ENCODE assay signal across 2 cellular contexts in the genomic region with DNA sequence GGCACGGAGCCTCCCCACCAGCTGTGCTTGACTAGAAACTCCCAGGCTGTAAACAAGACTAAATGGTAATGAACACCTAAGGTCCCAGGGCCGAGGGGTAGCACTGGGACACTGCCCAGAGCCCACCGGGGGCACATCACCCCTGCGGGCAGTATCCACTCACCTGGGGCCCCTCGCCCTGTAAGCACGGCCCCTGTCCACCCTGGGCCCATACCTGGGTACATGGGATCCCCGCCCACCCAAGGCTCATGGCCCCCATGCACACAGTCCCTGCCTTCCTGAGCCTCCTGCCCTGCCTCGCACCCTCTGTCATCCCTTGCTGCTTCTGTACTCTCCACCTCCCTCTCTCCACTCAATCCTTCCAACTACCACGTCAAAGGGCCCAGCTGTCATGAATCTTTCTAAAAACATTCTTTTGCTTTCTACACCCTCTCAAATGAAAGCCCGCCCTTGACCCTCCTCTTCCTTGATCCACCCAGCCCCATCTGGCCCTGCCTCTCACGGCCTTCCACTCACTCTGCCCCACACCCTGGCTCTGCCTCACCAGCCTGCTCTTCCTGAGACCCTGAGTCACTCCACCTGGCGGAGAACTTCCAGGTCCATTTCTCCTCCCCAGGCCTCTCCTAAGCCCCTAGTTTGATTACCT.
TF ChIP-seq lines count a peak whose summit lies in the region.

No MANE protein-coding gene starts in this region.

TF ChIP-seq in GM23338, 12 proteins besides CTCF, POLR2A, EP300 and RAD21:
- TF ChIP-seq NANOG (IDR thresholded peaks at IDR 0.05; ENCODE audit: borderline replicate concordance) (no peak), POLR2AphosphoS5 (IDR thresholded peaks at IDR 0.05; ENCODE audit: low read depth) (no peak), EZH2phosphoT487 (IDR thresholded peaks at IDR 0.05; ENCODE audit: unreplicated experiment) (no peak), ZNF114 (CRISPR knock-in tag; IDR thresholded peaks at IDR 0.05) (no peak), ZNF331 (CRISPR knock-in tag; IDR thresholded peaks at IDR 0.05; ENCODE audit: low read depth) (no peak)
- TF ChIP-seq, protein P1, sequence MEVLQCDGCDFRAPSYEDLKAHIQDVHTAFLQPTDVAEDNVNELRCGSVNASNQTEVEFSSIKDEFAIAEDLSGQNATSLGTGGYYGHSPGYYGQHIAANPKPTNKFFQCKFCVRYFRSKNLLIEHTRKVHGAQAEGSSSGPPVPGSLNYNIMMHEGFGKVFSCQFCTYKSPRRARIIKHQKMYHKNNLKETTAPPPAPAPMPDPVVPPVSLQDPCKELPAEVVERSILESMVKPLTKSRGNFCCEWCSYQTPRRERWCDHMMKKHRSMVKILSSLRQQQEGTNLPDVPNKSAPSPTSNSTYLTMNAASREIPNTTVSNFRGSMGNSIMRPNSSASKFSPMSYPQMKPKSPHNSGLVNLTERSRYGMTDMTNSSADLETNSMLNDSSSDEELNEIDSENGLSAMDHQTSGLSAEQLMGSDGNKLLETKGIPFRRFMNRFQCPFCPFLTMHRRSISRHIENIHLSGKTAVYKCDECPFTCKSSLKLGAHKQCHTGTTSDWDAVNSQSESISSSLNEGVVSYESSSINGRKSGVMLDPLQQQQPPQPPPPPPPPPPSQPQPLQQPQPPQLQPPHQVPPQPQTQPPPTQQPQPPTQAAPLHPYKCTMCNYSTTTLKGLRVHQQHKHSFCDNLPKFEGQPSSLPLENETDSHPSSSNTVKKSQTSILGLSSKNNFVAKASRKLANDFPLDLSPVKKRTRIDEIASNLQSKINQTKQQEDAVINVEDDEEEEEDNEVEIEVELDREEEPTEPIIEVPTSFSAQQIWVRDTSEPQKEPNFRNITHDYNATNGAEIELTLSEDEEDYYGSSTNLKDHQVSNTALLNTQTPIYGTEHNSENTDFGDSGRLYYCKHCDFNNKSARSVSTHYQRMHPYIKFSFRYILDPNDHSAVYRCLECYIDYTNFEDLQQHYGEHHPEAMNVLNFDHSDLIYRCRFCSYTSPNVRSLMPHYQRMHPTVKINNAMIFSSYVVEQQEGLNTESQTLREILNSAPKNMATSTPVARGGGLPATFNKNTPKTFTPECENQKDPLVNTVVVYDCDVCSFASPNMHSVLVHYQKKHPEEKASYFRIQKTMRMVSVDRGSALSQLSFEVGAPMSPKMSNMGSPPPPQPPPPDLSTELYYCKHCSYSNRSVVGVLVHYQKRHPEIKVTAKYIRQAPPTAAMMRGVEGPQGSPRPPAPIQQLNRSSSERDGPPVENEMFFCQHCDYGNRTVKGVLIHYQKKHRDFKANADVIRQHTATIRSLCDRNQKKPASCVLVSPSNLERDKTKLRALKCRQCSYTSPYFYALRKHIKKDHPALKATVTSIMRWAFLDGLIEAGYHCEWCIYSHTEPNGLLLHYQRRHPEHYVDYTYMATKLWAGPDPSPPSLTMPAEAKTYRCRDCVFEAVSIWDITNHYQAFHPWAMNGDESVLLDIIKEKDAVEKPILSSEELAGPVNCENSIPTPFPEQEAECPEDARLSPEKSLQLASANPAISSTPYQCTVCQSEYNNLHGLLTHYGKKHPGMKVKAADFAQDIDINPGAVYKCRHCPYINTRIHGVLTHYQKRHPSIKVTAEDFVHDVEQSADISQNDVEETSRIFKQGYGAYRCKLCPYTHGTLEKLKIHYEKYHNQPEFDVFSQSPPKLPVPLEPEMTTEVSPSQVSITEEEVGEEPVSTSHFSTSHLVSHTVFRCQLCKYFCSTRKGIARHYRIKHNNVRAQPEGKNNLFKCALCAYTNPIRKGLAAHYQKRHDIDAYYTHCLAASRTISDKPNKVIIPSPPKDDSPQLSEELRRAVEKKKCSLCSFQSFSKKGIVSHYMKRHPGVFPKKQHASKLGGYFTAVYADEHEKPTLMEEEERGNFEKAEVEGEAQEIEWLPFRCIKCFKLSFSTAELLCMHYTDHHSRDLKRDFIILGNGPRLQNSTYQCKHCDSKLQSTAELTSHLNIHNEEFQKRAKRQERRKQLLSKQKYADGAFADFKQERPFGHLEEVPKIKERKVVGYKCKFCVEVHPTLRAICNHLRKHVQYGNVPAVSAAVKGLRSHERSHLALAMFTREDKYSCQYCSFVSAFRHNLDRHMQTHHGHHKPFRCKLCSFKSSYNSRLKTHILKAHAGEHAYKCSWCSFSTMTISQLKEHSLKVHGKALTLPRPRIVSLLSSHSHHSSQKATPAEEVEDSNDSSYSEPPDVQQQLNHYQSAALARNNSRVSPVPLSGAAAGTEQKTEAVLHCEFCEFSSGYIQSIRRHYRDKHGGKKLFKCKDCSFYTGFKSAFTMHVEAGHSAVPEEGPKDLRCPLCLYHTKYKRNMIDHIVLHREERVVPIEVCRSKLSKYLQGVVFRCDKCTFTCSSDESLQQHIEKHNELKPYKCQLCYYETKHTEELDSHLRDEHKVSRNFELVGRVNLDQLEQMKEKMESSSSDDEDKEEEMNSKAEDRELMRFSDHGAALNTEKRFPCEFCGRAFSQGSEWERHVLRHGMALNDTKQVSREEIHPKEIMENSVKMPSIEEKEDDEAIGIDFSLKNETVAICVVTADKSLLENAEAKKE (CRISPR knock-in tag; IDR thresholded peaks at IDR 0.05) = no peak
- TF ChIP-seq, protein P2, sequence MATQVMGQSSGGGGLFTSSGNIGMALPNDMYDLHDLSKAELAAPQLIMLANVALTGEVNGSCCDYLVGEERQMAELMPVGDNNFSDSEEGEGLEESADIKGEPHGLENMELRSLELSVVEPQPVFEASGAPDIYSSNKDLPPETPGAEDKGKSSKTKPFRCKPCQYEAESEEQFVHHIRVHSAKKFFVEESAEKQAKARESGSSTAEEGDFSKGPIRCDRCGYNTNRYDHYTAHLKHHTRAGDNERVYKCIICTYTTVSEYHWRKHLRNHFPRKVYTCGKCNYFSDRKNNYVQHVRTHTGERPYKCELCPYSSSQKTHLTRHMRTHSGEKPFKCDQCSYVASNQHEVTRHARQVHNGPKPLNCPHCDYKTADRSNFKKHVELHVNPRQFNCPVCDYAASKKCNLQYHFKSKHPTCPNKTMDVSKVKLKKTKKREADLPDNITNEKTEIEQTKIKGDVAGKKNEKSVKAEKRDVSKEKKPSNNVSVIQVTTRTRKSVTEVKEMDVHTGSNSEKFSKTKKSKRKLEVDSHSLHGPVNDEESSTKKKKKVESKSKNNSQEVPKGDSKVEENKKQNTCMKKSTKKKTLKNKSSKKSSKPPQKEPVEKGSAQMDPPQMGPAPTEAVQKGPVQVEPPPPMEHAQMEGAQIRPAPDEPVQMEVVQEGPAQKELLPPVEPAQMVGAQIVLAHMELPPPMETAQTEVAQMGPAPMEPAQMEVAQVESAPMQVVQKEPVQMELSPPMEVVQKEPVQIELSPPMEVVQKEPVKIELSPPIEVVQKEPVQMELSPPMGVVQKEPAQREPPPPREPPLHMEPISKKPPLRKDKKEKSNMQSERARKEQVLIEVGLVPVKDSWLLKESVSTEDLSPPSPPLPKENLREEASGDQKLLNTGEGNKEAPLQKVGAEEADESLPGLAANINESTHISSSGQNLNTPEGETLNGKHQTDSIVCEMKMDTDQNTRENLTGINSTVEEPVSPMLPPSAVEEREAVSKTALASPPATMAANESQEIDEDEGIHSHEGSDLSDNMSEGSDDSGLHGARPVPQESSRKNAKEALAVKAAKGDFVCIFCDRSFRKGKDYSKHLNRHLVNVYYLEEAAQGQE (IDR thresholded peaks at IDR 0.05; ENCODE audit: unreplicated experiment) = no peak

TF ChIP-seq in H1, 55 proteins besides CTCF, POLR2A, EP300 and RAD21:
- TF ChIP-seq EGR1 (IDR thresholded peaks at IDR 0.05; ENCODE audit: borderline replicate concordance, low read depth, low read length) = no peak
- TF ChIP-seq SIX5 (IDR thresholded peaks at IDR 0.05; ENCODE audit: low read depth, low read length) = no peak
- TF ChIP-seq SAP30 (IDR thresholded peaks at IDR 0.05; ENCODE audit: insufficient read depth, insufficient replicate concordance, low read length) = no peak
- TF ChIP-seq EZH2 (IDR thresholded peaks at IDR 0.05; ENCODE audit: low read depth, low read length, severe bottlenecking) = no peak
- no peak for TF ChIP-seq CREB1 (IDR thresholded peaks at IDR 0.05)
- no peak for TF ChIP-seq CEBPB (IDR thresholded peaks at IDR 0.05; ENCODE audit: low read depth, low read length)
- TF ChIP-seq FOSL1 (IDR thresholded peaks at IDR 0.05; ENCODE audit: insufficient read depth, low read depth, low read length) = no peak
- no peak for TF ChIP-seq SP1 (IDR thresholded peaks at IDR 0.05; ENCODE audit: low read depth, low read length)
- TF ChIP-seq, protein P3, sequence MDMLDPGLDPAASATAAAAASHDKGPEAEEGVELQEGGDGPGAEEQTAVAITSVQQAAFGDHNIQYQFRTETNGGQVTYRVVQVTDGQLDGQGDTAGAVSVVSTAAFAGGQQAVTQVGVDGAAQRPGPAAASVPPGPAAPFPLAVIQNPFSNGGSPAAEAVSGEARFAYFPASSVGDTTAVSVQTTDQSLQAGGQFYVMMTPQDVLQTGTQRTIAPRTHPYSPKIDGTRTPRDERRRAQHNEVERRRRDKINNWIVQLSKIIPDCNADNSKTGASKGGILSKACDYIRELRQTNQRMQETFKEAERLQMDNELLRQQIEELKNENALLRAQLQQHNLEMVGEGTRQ (IDR thresholded peaks at IDR 0.05; ENCODE audit: low read length) = no peak
- no peak for TF ChIP-seq GTF2F1 (IDR thresholded peaks at IDR 0.05; ENCODE audit: borderline replicate concordance, low read depth, low read length)
- TF ChIP-seq, protein P4, sequence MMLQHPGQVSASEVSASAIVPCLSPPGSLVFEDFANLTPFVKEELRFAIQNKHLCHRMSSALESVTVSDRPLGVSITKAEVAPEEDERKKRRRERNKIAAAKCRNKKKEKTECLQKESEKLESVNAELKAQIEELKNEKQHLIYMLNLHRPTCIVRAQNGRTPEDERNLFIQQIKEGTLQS (IDR thresholded peaks at IDR 0.05; ENCODE audit: insufficient read depth, low read depth, low read length) = no peak
- no peak for TF ChIP-seq JUN (IDR thresholded peaks at IDR 0.05; ENCODE audit: low read depth, low read length)
- TF ChIP-seq SUZ12 (IDR thresholded peaks at IDR 0.05; ENCODE audit: low read length) = no peak
- no peak for TF ChIP-seq RFX5 (IDR thresholded peaks at IDR 0.05; ENCODE audit: borderline replicate concordance, low read depth, low read length)
- no peak for TF ChIP-seq MAFK (IDR thresholded peaks at IDR 0.05; ENCODE audit: low read depth, low read length)
- TF ChIP-seq CHD2 (IDR thresholded peaks at IDR 0.05; ENCODE audit: low read length) = no peak
- TF ChIP-seq, protein P5, sequence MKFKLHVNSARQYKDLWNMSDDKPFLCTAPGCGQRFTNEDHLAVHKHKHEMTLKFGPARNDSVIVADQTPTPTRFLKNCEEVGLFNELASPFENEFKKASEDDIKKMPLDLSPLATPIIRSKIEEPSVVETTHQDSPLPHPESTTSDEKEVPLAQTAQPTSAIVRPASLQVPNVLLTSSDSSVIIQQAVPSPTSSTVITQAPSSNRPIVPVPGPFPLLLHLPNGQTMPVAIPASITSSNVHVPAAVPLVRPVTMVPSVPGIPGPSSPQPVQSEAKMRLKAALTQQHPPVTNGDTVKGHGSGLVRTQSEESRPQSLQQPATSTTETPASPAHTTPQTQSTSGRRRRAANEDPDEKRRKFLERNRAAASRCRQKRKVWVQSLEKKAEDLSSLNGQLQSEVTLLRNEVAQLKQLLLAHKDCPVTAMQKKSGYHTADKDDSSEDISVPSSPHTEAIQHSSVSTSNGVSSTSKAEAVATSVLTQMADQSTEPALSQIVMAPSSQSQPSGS (IDR thresholded peaks at IDR 0.05; ENCODE audit: low read length) = no peak
- TF ChIP-seq RXRA (IDR thresholded peaks at IDR 0.05; ENCODE audit: insufficient read depth, low read depth, low read length) = no peak
- TF ChIP-seq JUND (IDR thresholded peaks at IDR 0.05; ENCODE audit: low read length) = no peak
